Comparison of ENCODE assay signal across 9 cellular contexts in genomic region chr7:25849361-25850184, GRCh38.
DNase-seq lines count a peak whose midpoint lies in the region; ATAC-seq and TF ChIP-seq lines count a peak whose summit lies in the region.
"Had no signal": no experiment of that assay in that cellular context is flagged by ENCODE, and none has a peak within 500 bp of the region (broad histone marks: within the 10 kb centered on the region; RNA-seq: fewer than 3 reads in every experiment).

No MANE protein-coding gene starts in this region.

- H3K9me3 ChIP-seq in Loucy (ENCODE audit: insufficient read depth, low read depth, low read length) (no peaks in the 10 kb centered on the region), mesenchymal stem cell (ENCODE audit: control insufficient read depth, low read length) (no peaks in the 10 kb centered on the region), tibial nerve (no peaks in the 10 kb centered on the region)

- H2BK120ac ChIP-seq in mesenchymal stem cell (ENCODE audit: low read depth, low read length): no peak overlapping the region

- peak overlapping the region; percentile 51 for H2AK5ac ChIP-seq in mesenchymal stem cell (ENCODE audit: low read length, severe bottlenecking)

- 20% methylated on average over 9 of the region's 13 CpGs for WGBS in mesenchymal stem cell
- 38 to 46% methylated on average over 13 of the region's 13 CpGs for WGBS in tibial nerve, 2 donors

- H3K14ac ChIP-seq in mesenchymal stem cell (ENCODE audit: low read length in 2 of 2): no peak overlapping the region

- H3K4me2 ChIP-seq in Loucy (ENCODE audit: low read depth, low read length, poor library complexity, severe bottlenecking) (no peak overlapping the region), mesenchymal stem cell (ENCODE audit: low read length, poor library complexity, severe bottlenecking) (peak overlapping the region; percentile 18)

- peak overlapping the region in 1 of 2 experiments; percentile 93 for H3K4ac ChIP-seq in mesenchymal stem cell (ENCODE audit: low read depth in 1 of 2, low read length in 2 of 2)

- no peaks in the 10 kb centered on the region for H3K79me2 ChIP-seq in Loucy (ENCODE audit: insufficient read depth, low read length)

- no peaks in the 10 kb centered on the region for H3K36me3 ChIP-seq in Loucy (ENCODE audit: insufficient read depth, low read length)
- no peaks in the 10 kb centered on the region for H3K36me3 ChIP-seq in mesenchymal stem cell (ENCODE audit: control insufficient read depth in 1 of 2, insufficient read depth in 2 of 2, low read depth in 1 of 2, low read length in 2 of 2)
- no peaks in the 10 kb centered on the region for H3K36me3 ChIP-seq in tibial nerve

- H3K4me1 ChIP-seq in Loucy (ENCODE audit: insufficient read depth, low read length, poor library complexity, severe bottlenecking) (no peaks in the 10 kb centered on the region), mesenchymal stem cell (ENCODE audit: control insufficient read depth, insufficient read depth, low read depth, low read length) (peaks cover 24% of the 10 kb centered on the region), tibial nerve (peaks cover 4 to 85% (median 23%) of the 10 kb centered on the region in 4 donors)

- H3K27ac ChIP-seq in coronary artery (peak overlapping the region; percentile 69 to 94), mesenchymal stem cell (ENCODE audit: low read length, poor library complexity, severe bottlenecking) (peak overlapping the region; percentile 99), tibial nerve (peak overlapping the region; percentile 38 to 90 (median 62))

- peak in 1 of 2 donors; percentile 80 for TF ChIP-seq EP300 in tibial nerve (IDR thresholded peaks at IDR 0.05)

- H3K27me3 ChIP-seq in Loucy (ENCODE audit: insufficient read depth, low read length, poor library complexity, severe bottlenecking): no peaks in the 10 kb centered on the region
- H3K27me3 ChIP-seq in mesenchymal stem cell (ENCODE audit: control insufficient read depth in 1 of 2, insufficient read depth in 1 of 2, low read length in 2 of 2): no peaks in the 10 kb centered on the region
- H3K27me3 ChIP-seq in tibial nerve: peaks cover 3 to 42% of the 10 kb centered on the region in 2 donors

- no peak overlapping the region for H3K4me3 ChIP-seq in Loucy (ENCODE audit: low read length, poor library complexity, severe bottlenecking)
- peak overlapping the region; percentile 45 for H3K4me3 ChIP-seq in coronary artery
- peak overlapping the region in 1 of 2 experiments; percentile 56 for H3K4me3 ChIP-seq in mesenchymal stem cell (ENCODE audit: insufficient read depth in 1 of 2, low read depth in 1 of 2, low read length in 2 of 2)
- no peak overlapping the region for H3K4me3 ChIP-seq in tibial nerve

- peak overlapping the region; percentile 4 to 87 for H2BK12ac ChIP-seq in mesenchymal stem cell (ENCODE audit: low read length in 2 of 2)

- H3K9me2 ChIP-seq in Loucy (replicated peaks; ENCODE audit: low read depth, low read length): no peaks in the 10 kb centered on the region

- H3K9ac ChIP-seq in Loucy (ENCODE audit: low read depth, low read length, poor library complexity, severe bottlenecking): no peak overlapping the region
- peak overlapping the region; percentile 91 for H3K9ac ChIP-seq in mesenchymal stem cell (ENCODE audit: low read length)

- H2AFZ ChIP-seq in Loucy (ENCODE audit: low read length) (peak overlapping the region; percentile 1; the same call in 1 of the 2 replicates), mesenchymal stem cell (ENCODE audit: low read depth, low read length) (no peak overlapping the region)

- H3F3A ChIP-seq in Loucy (ENCODE audit: low read depth): no peaks in the 10 kb centered on the region

- H4K91ac ChIP-seq in mesenchymal stem cell (ENCODE audit: low read length): peak overlapping the region; percentile 15

- no peak overlapping the region for H3K23ac ChIP-seq in mesenchymal stem cell (ENCODE audit: low read length in 2 of 2)

- TF ChIP-seq POLR2A in tibial nerve (IDR thresholded peaks at IDR 0.05): no peak

- no peak overlapping the region for H4K8ac ChIP-seq in mesenchymal stem cell (ENCODE audit: low read length)

- ATAC-seq in GM21447 (IDR thresholded peaks at IDR 0.05; ENCODE audit: unreplicated experiment) (no peak), esophagus mucosa (no peak)

- peak overlapping the region; percentile 23 to 92 for H3K18ac ChIP-seq in mesenchymal stem cell (ENCODE audit: low read depth in 1 of 2, low read length in 2 of 2)

- H4K20me1 ChIP-seq in Loucy (ENCODE audit: insufficient read depth, low read length, poor library complexity, severe bottlenecking): no peaks in the 10 kb centered on the region

- TF ChIP-seq CTCF in Loucy (conservative IDR thresholded peaks at IDR 0.05; ENCODE audit: low read length) (no peak), coronary artery (IDR thresholded peaks at IDR 0.05) (no peak), tibial nerve (IDR thresholded peaks at IDR 0.05) (no peak)

- H2BK5ac ChIP-seq in mesenchymal stem cell (ENCODE audit: low read depth, low read length, poor library complexity, severe bottlenecking): peak overlapping the region; percentile 90

- DNase-seq in coronary artery (ENCODE audit: low spot score): peak; percentile 79
- peak; percentile 97 for DNase-seq in mesenchymal stem cell
- peak; percentile 22 to 83 for DNase-seq in tibial nerve (ENCODE audit: low spot score in 2 of 2)
- DNase-seq in iPS-NIHi11 (ENCODE audit: low spot score): no peak
- DNase-seq in COLO668 (lab: John Stamatoyannopoulos, UW; ENCODE audit: unreplicated experiment): no peak
- DNase-seq: NCI-H1048 had no signal

- H2BK15ac ChIP-seq in mesenchymal stem cell (ENCODE audit: low read depth, poor library complexity, severe bottlenecking): no peak overlapping the region

- no peaks in the 10 kb centered on the region for H3K79me1 ChIP-seq in mesenchymal stem cell (replicated peaks; ENCODE audit: low read length, poor library complexity, severe bottlenecking)

Comparison
In these comparisons a context has a peak if more than half of its experiments do, and no peak if none do; other contexts are left out.
1. DNase-seq: peak in coronary artery (single experiment), mesenchymal stem cell (single experiment) and tibial nerve (2 of 2); none in iPS-NIHi11 (single experiment) and COLO668 (single experiment).
2. Peak in every context shown above with its lines, with median percentiles within 50 percentile points of each other: H3K27ac ChIP-seq.